In genomic region chr7:46133076-46133475, GRCh38 we compare ENCODE assay signal across 16 cellular contexts.
"Had no signal": no experiment of that assay in that cellular context is flagged by ENCODE, and none has a peak within 500 bp of the region (broad histone marks: within the 10 kb centered on the region; RNA-seq: fewer than 3 reads in every experiment).

No MANE protein-coding gene starts in this region.

- DNase-seq: activated CD4-positive, alpha-beta T cell treated with anti-CD3 and anti-CD28 coated beads, Interleukin-2, amount 50 U/mL, for 48 hours; activated naive CD4-positive, alpha-beta T cell treated with anti-CD3 and anti-CD28 coated beads, Interleukin-2, amount 10 ng/mL, durations not matched to agents 7 days and 5 days; cerebellar nuclear complex; hippocampal formation; left ventricle myocardium inferior; nucleus accumbens; right cardiac atrium; stimulated activated CD4-positive, alpha-beta T cell treated with anti-CD3 and anti-CD28 coated beads, Interleukin-1b, Interleukin-23, amount 100 ng/mL, for 48 hours; stimulated activated naive CD8-positive, alpha-beta T cell treated with anti-CD3 and anti-CD28 coated beads, Interleukin-15, amount 100 ng/mL, for 72 hours; T-helper 1 cell; T1000; testis; upper lobe of right lung; WERI-Rb-1 had no signal

- H3K27me3 ChIP-seq: testis, upper lobe of right lung had no signal

- H3K9me3 ChIP-seq: left ventricle myocardium inferior, testis, upper lobe of right lung had no signal

- H3K4me3 ChIP-seq: left ventricle myocardium inferior, SK-N-MC, testis, upper lobe of right lung had no signal

- H3K27ac ChIP-seq: left ventricle myocardium inferior, SK-N-MC, testis, upper lobe of right lung, WERI-Rb-1 had no signal

- ATAC-seq: natural killer cell treated with Interleukin-12 subunit alpha and Interleukin-12 subunit beta and Interleukin-15 and Interleukin-18, amount 100 ng/mL, for 72 hours; right cardiac atrium; stimulated activated naive CD8-positive, alpha-beta T cell treated with anti-CD3 and anti-CD28 coated beads, Interleukin-15, amount 100 ng/mL, for 72 hours; upper lobe of right lung had no signal

- H3K4me1 ChIP-seq: left ventricle myocardium inferior, testis, upper lobe of right lung had no signal

- H3K36me3 ChIP-seq: left ventricle myocardium inferior, upper lobe of right lung, WERI-Rb-1 had no signal
